1 cellular context compared by ENCODE assay signal in the genomic region with DNA sequence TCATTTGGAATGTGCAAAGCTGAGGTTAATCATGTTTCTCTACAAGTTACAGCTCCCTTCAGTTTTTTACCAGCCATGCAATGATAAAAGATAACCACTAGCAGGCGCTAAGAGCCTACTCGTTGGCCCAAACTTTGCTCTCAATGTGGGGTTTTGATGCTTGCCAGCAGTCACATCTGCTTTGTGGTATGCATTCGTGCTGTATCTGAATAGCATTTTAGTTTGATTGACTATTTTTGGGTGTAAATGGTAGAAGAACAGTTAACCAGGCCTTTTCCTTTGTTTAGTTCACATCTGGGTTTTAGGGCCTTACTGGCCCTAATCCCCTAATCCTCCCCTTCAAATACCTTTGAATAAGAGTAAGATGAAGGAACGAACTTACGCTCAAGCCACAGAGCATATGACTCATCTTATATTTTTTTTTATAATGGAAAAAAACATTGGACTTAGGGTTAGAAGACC.
TF ChIP-seq lines count a peak whose summit lies in the region.

No MANE protein-coding gene starts in this region.

TF ChIP-seq in WTC11, 78 proteins besides CTCF, POLR2A, EP300 and RAD21 (continued from another document):
- TF ChIP-seq, protein P1, sequence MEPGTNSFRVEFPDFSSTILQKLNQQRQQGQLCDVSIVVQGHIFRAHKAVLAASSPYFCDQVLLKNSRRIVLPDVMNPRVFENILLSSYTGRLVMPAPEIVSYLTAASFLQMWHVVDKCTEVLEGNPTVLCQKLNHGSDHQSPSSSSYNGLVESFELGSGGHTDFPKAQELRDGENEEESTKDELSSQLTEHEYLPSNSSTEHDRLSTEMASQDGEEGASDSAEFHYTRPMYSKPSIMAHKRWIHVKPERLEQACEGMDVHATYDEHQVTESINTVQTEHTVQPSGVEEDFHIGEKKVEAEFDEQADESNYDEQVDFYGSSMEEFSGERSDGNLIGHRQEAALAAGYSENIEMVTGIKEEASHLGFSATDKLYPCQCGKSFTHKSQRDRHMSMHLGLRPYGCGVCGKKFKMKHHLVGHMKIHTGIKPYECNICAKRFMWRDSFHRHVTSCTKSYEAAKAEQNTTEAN (CRISPR knock-in tag; IDR thresholded peaks at IDR 0.05) = no peak
TF ChIP-seq in WTC11: peak in this region for 0.
